ENCODE assay signal across 8 cellular contexts in genomic region chr5:14685757-14686156, GRCh38. TPM values are rescaled to one million over a fixed set of nuclear protein-coding genes. Genes with fewer than 3 reads are reported as not detected.
DNase-seq lines count a peak whose midpoint lies in the region; ATAC-seq and TF ChIP-seq lines count a peak whose summit lies in the region.

No MANE protein-coding gene starts in this region.

- no peak overlapping the region for H3K4me3 ChIP-seq in retinal pigment epithelial cell (ENCODE audit: low read length)

- peaks cover 0 to 6% of the 10 kb centered on the region in 2 donors for H3K9me3 Mint-ChIP-seq in activated naive CD4-positive, alpha-beta T cell treated with anti-CD3 and anti-CD28 coated beads, Interleukin-2, amount 50 U/mL, for 72 hours

- peaks cover 29 to 48% of the 10 kb centered on the region in 2 donors for H3K36me3 Mint-ChIP-seq in activated naive CD4-positive, alpha-beta T cell treated with anti-CD3 and anti-CD28 coated beads, Interleukin-2, amount 50 U/mL, for 72 hours

- peak overlapping the region; percentile 52 to 76 for H3K27ac Mint-ChIP-seq in activated naive CD4-positive, alpha-beta T cell treated with anti-CD3 and anti-CD28 coated beads, Interleukin-2, amount 50 U/mL, for 72 hours

- intact Hi-C loops in Right ventricle myocardium superior (cut with DNase I), result loop anchor here (5.0 kb wide), 1 partner anchor 327 kb away; no protein-coding TSS in a partner anchor

- peak; percentile 91 for ATAC-seq in GM21576 (IDR thresholded peaks at IDR 0.05; ENCODE audit: unreplicated experiment)
- ATAC-seq in activated naive CD4-positive, alpha-beta T cell treated with anti-CD3 and anti-CD28 coated beads, Interleukin-2, amount 50 U/mL, for 72 hours, result peak; percentile 72 to 79
- ATAC-seq in Right ventricle myocardium superior (ENCODE audit: poor library complexity), result peak; percentile 56

- peak; percentile 76 for TF ChIP-seq CTCF in retinal pigment epithelial cell (conservative IDR thresholded peaks at IDR 0.05; ENCODE audit: low read depth, low read length)

- DNase-seq in NCI-H1417 (lab: John Stamatoyannopoulos, UW), result peak; percentile 41 to 75 (median 60)
- no peak for DNase-seq in NCI-H1417 treated with DMSO at 0.1 percent for 48 hours (lab: John Stamatoyannopoulos, UW)
- peak; percentile 70 for DNase-seq in HT-29 (ENCODE audit: low spot score)
- peak; percentile 65 for DNase-seq in OCI-M1 (lab: John Stamatoyannopoulos, UW)
- DNase-seq in activated naive CD4-positive, alpha-beta T cell treated with anti-CD3 and anti-CD28 coated beads, Interleukin-2, amount 50 U/mL, for 72 hours (ENCODE audit: low spot score in 2 of 2), result no peak
- DNase-seq in Right ventricle myocardium superior, result no peak
- no peak for DNase-seq in retinal pigment epithelial cell (ENCODE audit: low read depth)

RNA-seq across cellular contexts. Expression of gene OTULIN, which starts 21.2 kb away (rescaled TPM):
- 20.4 and 21.0 TPM in 2 replicates for total RNA-seq in HT-29 (2014; rRNA removed; shearing (Covaris generic))
- total RNA-seq in activated naive CD4-positive, alpha-beta T cell treated with anti-CD3 and anti-CD28 coated beads, Interleukin-2, amount 50 U/mL, for 72 hours, result 10 to 100 TPM; 59.4 to 60.2 TPM
- 23.1 TPM for total RNA-seq in Right ventricle myocardium superior

Comparison
In these comparisons a context has a peak if more than half of its experiments do, and no peak if none do; other contexts are left out.
1. DNase-seq: peak in NCI-H1417 (3 of 3), HT-29 (single experiment) and OCI-M1 (single experiment); none in NCI-H1417 treated with DMSO at 0.1 percent for 48 hours (single experiment), activated naive CD4-positive, alpha-beta T cell treated with anti-CD3 and anti-CD28 coated beads, Interleukin-2, amount 50 U/mL, for 72 hours (0 of 2), Right ventricle myocardium superior (single experiment) and retinal pigment epithelial cell (single experiment).
2. Peak in every context shown above with its lines, with median percentiles within 50 percentile points of each other: ATAC-seq.